18 cellular contexts compared by ENCODE assay signal in the genomic region with DNA sequence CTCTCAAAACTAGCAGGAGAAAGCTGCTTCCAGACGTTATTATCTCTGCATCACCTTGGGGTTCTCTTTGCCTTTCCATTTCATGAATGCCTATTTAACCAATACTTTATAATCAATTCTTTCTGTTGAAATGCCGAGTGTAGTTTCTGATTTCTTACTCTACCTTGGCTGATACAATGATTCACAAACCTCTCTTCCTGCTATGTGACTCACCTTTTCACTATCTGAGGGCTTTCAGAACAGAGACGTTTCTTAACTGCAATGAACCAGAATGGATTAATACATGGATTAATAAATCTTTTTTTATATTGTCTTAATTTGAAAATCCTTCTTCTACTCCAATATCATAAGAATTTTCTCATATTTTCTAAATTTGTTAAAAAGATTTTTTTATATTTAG. TPM values are rescaled to one million over a fixed set of nuclear protein-coding genes. Genes with fewer than 3 reads are reported as not detected.
DNase-seq lines count a peak whose midpoint lies in the region; ATAC-seq lines count a peak whose summit lies in the region.
"Had no signal": no experiment of that assay in that cellular context is flagged by ENCODE, and none has a peak within 500 bp of the region (broad histone marks: within the 10 kb centered on the region; RNA-seq: fewer than 3 reads in every experiment).

No MANE protein-coding gene starts in this region.

- DNase-seq in activated CD4-positive, alpha-beta T cell treated with anti-CD3 and anti-CD28 coated beads for 36 hours, result no peak
- DNase-seq in activated CD4-positive, alpha-beta T cell treated with anti-CD3 and anti-CD28 coated beads for 1 hour, result no peak
- DNase-seq in ELR (ENCODE audit: low read depth) (peak; percentile 25), RKO (ENCODE audit: low spot score) (peak; percentile 25), epithelial cell of prostate (ENCODE audit: low read depth, low spot score) (no peak), occipital lobe (lab: John Stamatoyannopoulos, UW) (no peak)
- DNase-seq: 8988T, DMS53, MM.1S, NCI-H1048, NCI-H1417 treated with DMSO at 0.1 percent for 48 hours, NCI-H187, NCI-H446 treated with DMSO at 0.1 percent for 48 hours, NCI-H526 treated with DMSO at 0.1 percent for 48 hours, SJCRH30 had no signal

- peaks cover 36% of the 10 kb centered on the region for H3K36me3 Mint-ChIP-seq in activated CD4-positive, alpha-beta T cell treated with anti-CD3 and anti-CD28 coated beads for 36 hours (ENCODE audit: low read depth)

- peak overlapping the region; percentile 29 for H3K27ac Mint-ChIP-seq in activated CD4-positive, alpha-beta T cell treated with anti-CD3 and anti-CD28 coated beads for 36 hours

- no peaks in the 10 kb centered on the region for H3K27me3 Mint-ChIP-seq in activated CD4-positive, alpha-beta T cell treated with anti-CD3 and anti-CD28 coated beads for 36 hours

- peaks cover 9% of the 10 kb centered on the region for H3K4me1 Mint-ChIP-seq in activated CD4-positive, alpha-beta T cell treated with anti-CD3 and anti-CD28 coated beads for 36 hours

- CTCF ChIA-PET in activated CD4-positive, alpha-beta T cell treated with anti-CD3 and anti-CD28 coated beads for 36 hours (lab: Charles Lee), result interaction anchor here (1.3 to 1.5 kb wide), 2 partner anchors 11 to 40 kb away, joined by 4 to 5 read pairs; no protein-coding TSS in a partner anchor

- intact Hi-C loops in activated CD4-positive, alpha-beta T cell treated with anti-CD3 and anti-CD28 coated beads for 36 hours (cut with DNase I, micrococcal nuclease), result no loop called here

- H3K4me3 Mint-ChIP-seq in activated CD4-positive, alpha-beta T cell treated with anti-CD3 and anti-CD28 coated beads for 36 hours, result no peak overlapping the region

- POLR2A ChIA-PET in activated CD4-positive, alpha-beta T cell treated with anti-CD3 and anti-CD28 coated beads for 36 hours (lab: Charles Lee), result no interaction called here

- peaks cover 4% of the 10 kb centered on the region for H3K9me3 Mint-ChIP-seq in activated CD4-positive, alpha-beta T cell treated with anti-CD3 and anti-CD28 coated beads for 36 hours (ENCODE audit: low read depth)

- peak; percentile 61 for ATAC-seq in activated CD4-positive, alpha-beta T cell treated with anti-CD3 and anti-CD28 coated beads for 36 hours
- ATAC-seq in GM18909 (IDR thresholded peaks at IDR 0.05; ENCODE audit: poor library complexity, unreplicated experiment), result no peak
- ATAC-seq in HG03354 (IDR thresholded peaks at IDR 0.05; ENCODE audit: poor library complexity, severe bottlenecking, unreplicated experiment), result no peak

- H3K27ac ChIP-seq in epithelial cell of prostate, result peak overlapping the region; percentile 41
- H3K27ac ChIP-seq: C4-2B, SJCRH30 had no signal

RNA-seq across cellular contexts. Expression of a gene that starts 46.4 kb away (rescaled TPM):
- 10 to 100 TPM; 14.2 to 15.2 TPM for total RNA-seq in activated CD4-positive, alpha-beta T cell treated with anti-CD3 and anti-CD28 coated beads for 36 hours
- 27.3 TPM for total RNA-seq in occipital lobe

Comparison
In these comparisons a context has a peak if more than half of its experiments do, and no peak if none do; other contexts are left out.
1. DNase-seq: peak in ELR (single experiment) and RKO (single experiment); none in activated CD4-positive, alpha-beta T cell treated with anti-CD3 and anti-CD28 coated beads for 36 hours (single experiment), activated CD4-positive, alpha-beta T cell treated with anti-CD3 and anti-CD28 coated beads for 1 hour (single experiment), epithelial cell of prostate (single experiment) and occipital lobe (single experiment).